8 cellular contexts compared by ENCODE assay signal in the genomic region with DNA sequence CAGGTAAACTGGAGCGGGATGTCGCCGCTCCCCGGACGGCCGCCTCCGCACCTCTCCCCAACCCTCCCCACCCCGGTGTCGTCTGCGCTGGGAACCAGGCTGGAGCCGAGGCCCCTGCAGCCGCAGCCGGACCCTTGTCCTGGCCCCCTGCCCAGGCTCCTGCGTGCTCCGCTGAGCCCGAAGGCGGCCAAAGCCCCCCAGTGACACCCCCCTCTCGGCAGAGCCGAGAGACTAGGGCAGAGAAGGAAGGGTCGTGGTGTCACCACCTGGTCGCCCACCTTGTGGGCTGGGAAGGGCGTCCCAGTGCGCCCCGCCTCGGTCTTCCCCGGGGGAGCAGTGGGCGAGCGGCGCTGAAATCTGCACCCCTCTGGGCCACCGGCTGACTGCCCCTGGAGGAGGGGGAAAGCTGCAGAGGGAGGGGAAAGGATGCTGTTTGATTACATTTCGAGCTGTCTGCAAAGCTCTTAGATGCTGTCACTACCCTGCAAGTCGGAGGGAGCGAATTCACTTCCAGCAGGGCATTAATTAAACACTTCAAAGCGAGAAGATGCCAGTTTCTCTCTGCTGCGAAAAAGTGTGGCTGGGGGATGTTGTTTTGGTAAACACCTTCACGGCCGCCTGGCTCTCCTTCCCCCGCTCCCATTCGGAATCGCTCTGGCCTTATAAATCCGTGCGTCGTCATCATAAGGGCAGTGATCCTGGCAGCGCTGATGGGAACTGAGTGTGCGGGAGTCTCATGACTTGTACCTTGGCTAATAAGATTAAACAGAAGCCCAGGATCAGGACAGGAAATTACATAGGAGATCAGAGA. TPM values are rescaled to one million over a fixed set of nuclear protein-coding genes. Genes with fewer than 3 reads are reported as not detected.
DNase-seq lines count a peak whose midpoint lies in the region; ATAC-seq and TF ChIP-seq lines count a peak whose summit lies in the region.

No MANE protein-coding gene starts in this region.

- peak overlapping the region; percentile 94 for H2AFZ ChIP-seq in smooth muscle cell (ENCODE audit: low read depth)

- DNase-seq in COR-L47 (lab: John Stamatoyannopoulos, UW) (peak; percentile 61), body of pancreas (peak; percentile 13 to 42 (median 34)), inferior parietal cortex (ENCODE audit: extremely low spot score) (peak; percentile 47), smooth muscle cell (lab: John Stamatoyannopoulos, UW; ENCODE audit: unreplicated experiment) (no peak), SKM-1 treated with dmso at 0.1 percent for 144 hours (lab: John Stamatoyannopoulos, UW; ENCODE audit: unreplicated experiment) (no peak)

- H4K20me1 ChIP-seq in smooth muscle cell (ENCODE audit: low read depth), result no peaks in the 10 kb centered on the region

- H3K36me3 ChIP-seq in HUES48 (ENCODE audit: control insufficient read depth, insufficient read depth, low read length) (no peaks in the 10 kb centered on the region), body of pancreas (replicated peaks in 1 of 2; ENCODE audit: insufficient read depth in 1 of 2, low read depth in 2 of 2) (no peaks in the 10 kb centered on the region), smooth muscle cell (ENCODE audit: low read depth) (no peaks in the 10 kb centered on the region)

- H3K79me2 ChIP-seq in smooth muscle cell (ENCODE audit: low read depth), result no peaks in the 10 kb centered on the region

- peak in 1 of 3 donors; percentile 10 for TF ChIP-seq POLR2A in body of pancreas (IDR thresholded peaks at IDR 0.05)

- ATAC-seq in body of pancreas (peak; percentile 33), HG03460 (IDR thresholded peaks at IDR 0.05; ENCODE audit: unreplicated experiment) (no peak), GM21528 (IDR thresholded peaks at IDR 0.05; ENCODE audit: low FRiP score, unreplicated experiment) (no peak)

- H3K9me3 ChIP-seq in HUES48 (ENCODE audit: control insufficient read depth, insufficient read depth, low read length) (no peaks in the 10 kb centered on the region), body of pancreas (no peaks in the 10 kb centered on the region), smooth muscle cell (replicated peaks; ENCODE audit: low read depth) (no peaks in the 10 kb centered on the region)

- H3K4me1 ChIP-seq in HUES48 (ENCODE audit: control insufficient read depth, insufficient read depth, low read length) (peaks cover 15% of the 10 kb centered on the region), body of pancreas (peaks cover 7% of the 10 kb centered on the region), smooth muscle cell (ENCODE audit: low read depth) (no peaks in the 10 kb centered on the region)

- H3K27ac ChIP-seq in HUES48 (ENCODE audit: low read depth, low read length) (no peak overlapping the region), body of pancreas (no peak overlapping the region), smooth muscle cell (ENCODE audit: low read depth) (no peak overlapping the region)

- peaks cover 38% of the 10 kb centered on the region for H3K27me3 ChIP-seq in HUES48 (ENCODE audit: control insufficient read depth, insufficient read depth, low read length)
- no peaks in the 10 kb centered on the region for H3K27me3 ChIP-seq in body of pancreas
- H3K27me3 ChIP-seq in smooth muscle cell (ENCODE audit: low read depth), result no peaks in the 10 kb centered on the region

- 12 to 47% methylated on average over 16 to 44 of the region's 45 CpGs for whole genome bisulfite sequencing in body of pancreas, 2 donors
- 5% methylated on average over 36 of the region's 45 CpGs for WGBS in smooth muscle cell (ENCODE audit: low lambda C conversion rate)

- H3K4me3 ChIP-seq in HUES48 (ENCODE audit: low read depth, low read length) (peak overlapping the region; percentile 69), body of pancreas (peak overlapping the region; percentile 13 to 28), smooth muscle cell (peak overlapping the region; percentile 69)

- peaks cover 3% of the 10 kb centered on the region for H3F3A ChIP-seq in smooth muscle cell (ENCODE audit: low read depth)

- H3K9ac ChIP-seq in HUES48 (ENCODE audit: low read depth, low read length), result no peak overlapping the region
- no peak overlapping the region for H3K9ac ChIP-seq in smooth muscle cell (ENCODE audit: low read depth)

- intact Hi-C loops in body of pancreas (cut with DNase I), result no loop called here

- peak overlapping the region; percentile 99 for H3K4me2 ChIP-seq in smooth muscle cell

- TF ChIP-seq CTCF in body of pancreas (IDR thresholded peaks at IDR 0.05) (no peak), smooth muscle cell (IDR thresholded peaks at IDR 0.05; ENCODE audit: borderline replicate concordance, insufficient read depth, poor library complexity, severe bottlenecking) (no peak)

RNA-seq across cellular contexts. Expression of gene DYNC1I1, which starts 0.6 kb away (rescaled TPM):
- total RNA-seq in body of pancreas, result 1 to 10 TPM; 1.3 to 4.2 TPM
- 1.1 and 3.3 TPM in 2 replicates for total RNA-seq in smooth muscle cell
- 2.0 and 2.4 TPM in 2 replicates for polyA plus RNA-seq in smooth muscle cell

Comparison
In these comparisons a context has a peak if more than half of its experiments do, and no peak if none do; other contexts are left out.
1. DNase-seq: peak in COR-L47 (single experiment), body of pancreas (4 of 4) and inferior parietal cortex (single experiment); none in smooth muscle cell (single experiment) and SKM-1 treated with dmso at 0.1 percent for 144 hours (single experiment).
2. Peak in every context shown above with its lines, with median percentiles within 50 percentile points of each other: H3K4me3 ChIP-seq.